Comparison of ENCODE assay signal across 21 cellular contexts in genomic region chr7:124702385-124702784, GRCh38.
DNase-seq lines count a peak whose midpoint lies in the region; FAIRE-seq and TF ChIP-seq lines count a peak whose summit lies in the region.
"Had no signal": no experiment of that assay in that cellular context is flagged by ENCODE, and none has a peak within 500 bp of the region (broad histone marks: within the 10 kb centered on the region; RNA-seq: fewer than 3 reads in every experiment).

No MANE protein-coding gene starts in this region.

- H3K9me3 ChIP-seq in keratinocyte (ENCODE audit: control insufficient read depth, low read depth, low read length) = no peaks in the 10 kb centered on the region
- H3K9me3 ChIP-seq: colonic mucosa, esophagus squamous epithelium had no signal

- peak; percentile 78 for FAIRE-seq in keratinocyte (lab: Jason Lieb, UNC)
- FAIRE-seq: GM12878, K562, pancreas had no signal

- TF ChIP-seq CTCF in keratinocyte (optimal IDR thresholded peaks at IDR 0.05 in 1 of 3, IDR thresholded peaks at IDR 0.05 in 1 of 3, conservative IDR thresholded peaks at IDR 0.05 in 1 of 3; ENCODE audit: extremely low read depth in 1 of 3, insufficient read depth in 2 of 3, low read length in 3 of 3) = no peak

- no peaks in the 10 kb centered on the region for H3K36me3 ChIP-seq in keratinocyte (ENCODE audit: control insufficient read depth in 2 of 2, extremely low read depth in 1 of 2, insufficient read depth in 2 of 2, low read length in 2 of 2)
- H3K36me3 ChIP-seq: colonic mucosa, esophagus squamous epithelium, pancreas, spleen had no signal

- peaks cover 12% of the 10 kb centered on the region for H3K4me1 ChIP-seq in keratinocyte (ENCODE audit: control insufficient read depth, extremely low read depth, insufficient read depth, low read length)
- H3K4me1 ChIP-seq: colonic mucosa, esophagus squamous epithelium, pancreas, spleen had no signal

- H2AFZ ChIP-seq in keratinocyte (ENCODE audit: control insufficient read depth, low read length) = no peak overlapping the region

- H4K20me1 ChIP-seq in keratinocyte (ENCODE audit: control insufficient read depth, extremely low read depth, insufficient read depth, low read length) = no peaks in the 10 kb centered on the region

- no peak overlapping the region for H3K9ac ChIP-seq in keratinocyte (ENCODE audit: control insufficient read depth, extremely low read depth, insufficient read depth, low read length)

- H3K4me2 ChIP-seq in keratinocyte (ENCODE audit: control insufficient read depth, extremely low read depth, insufficient read depth, low read depth, low read length) = no peak overlapping the region

- H3K79me2 ChIP-seq in keratinocyte (ENCODE audit: control insufficient read depth, insufficient read depth, low read length) = no peaks in the 10 kb centered on the region

- no peaks in the 10 kb centered on the region for H3K27me3 ChIP-seq in keratinocyte (ENCODE audit: control insufficient read depth, extremely low read depth, insufficient read depth, low read length)
- H3K27me3 ChIP-seq: colonic mucosa, esophagus squamous epithelium, pancreas, spleen had no signal

- dilution Hi-C loops in keratinocyte (cut with MboI; ENCODE audit: extremely low pct_ligation_motif_present, low sequenced_read_pairs) = no loop called here

- H3K9me1 ChIP-seq in keratinocyte (ENCODE audit: control insufficient read depth, extremely low read depth, insufficient read depth, low read length) = no peaks in the 10 kb centered on the region

- H3K4me3 ChIP-seq in keratinocyte (ENCODE audit: control insufficient read depth in 2 of 3, extremely low read depth in 1 of 3, insufficient read depth in 2 of 3, low read depth in 1 of 3, low read length in 3 of 3) = no peak overlapping the region
- H3K4me3 ChIP-seq: colonic mucosa, esophagus squamous epithelium, GM12878, K562, pancreas, spleen had no signal

- peak; percentile 38 for DNase-seq in NCI-H226
- peak in 4 of 61 donors; percentile 4 to 33 (median 20) for DNase-seq in caudate nucleus (lab: John Stamatoyannopoulos, UW)
- no peak for DNase-seq in keratinocyte (ENCODE audit: low read depth, low spot score)
- no peak for DNase-seq in DMS79 (lab: John Stamatoyannopoulos, UW)
- no peak for DNase-seq in iPS-NIHi11 (ENCODE audit: low spot score)
- DNase-seq in activated T-cell treated with anti-CD3 and anti-CD28 coated beads for 4 hours = no peak
- DNase-seq: activated CD4-positive, alpha-beta T cell treated with anti-CD3 and anti-CD28 coated beads, Interleukin-2, amount 10 ng/mL, durations not matched to agents 7 days and 5 days; activated naive CD4-positive, alpha-beta T cell treated with Interleukin-2 at 50 U/mL for 16 hours; activated T-cell treated with anti-CD3 and anti-CD28 coated beads, Interleukin-2, amount 50 U/mL, for 48 hours; colonic mucosa; endodermal cell; esophagus squamous epithelium; NCI-H1436; pancreas; right cardiac atrium; Right ventricle myocardium superior; spleen; T1000 had no signal

- H3K27ac ChIP-seq in caudate nucleus (ENCODE audit: low read depth, low read length) = peak overlapping the region; percentile 44
- H3K27ac ChIP-seq in keratinocyte (ENCODE audit: control insufficient read depth, insufficient read depth, low read length) = no peak overlapping the region
- peak overlapping the region; percentile 86 for H3K27ac ChIP-seq in temporal lobe (ENCODE audit: low read depth, low read length)
- H3K27ac ChIP-seq: colonic mucosa, esophagus squamous epithelium, pancreas, spleen had no signal
